Comparison of ENCODE assay signal across 18 cellular contexts in the genomic region with DNA sequence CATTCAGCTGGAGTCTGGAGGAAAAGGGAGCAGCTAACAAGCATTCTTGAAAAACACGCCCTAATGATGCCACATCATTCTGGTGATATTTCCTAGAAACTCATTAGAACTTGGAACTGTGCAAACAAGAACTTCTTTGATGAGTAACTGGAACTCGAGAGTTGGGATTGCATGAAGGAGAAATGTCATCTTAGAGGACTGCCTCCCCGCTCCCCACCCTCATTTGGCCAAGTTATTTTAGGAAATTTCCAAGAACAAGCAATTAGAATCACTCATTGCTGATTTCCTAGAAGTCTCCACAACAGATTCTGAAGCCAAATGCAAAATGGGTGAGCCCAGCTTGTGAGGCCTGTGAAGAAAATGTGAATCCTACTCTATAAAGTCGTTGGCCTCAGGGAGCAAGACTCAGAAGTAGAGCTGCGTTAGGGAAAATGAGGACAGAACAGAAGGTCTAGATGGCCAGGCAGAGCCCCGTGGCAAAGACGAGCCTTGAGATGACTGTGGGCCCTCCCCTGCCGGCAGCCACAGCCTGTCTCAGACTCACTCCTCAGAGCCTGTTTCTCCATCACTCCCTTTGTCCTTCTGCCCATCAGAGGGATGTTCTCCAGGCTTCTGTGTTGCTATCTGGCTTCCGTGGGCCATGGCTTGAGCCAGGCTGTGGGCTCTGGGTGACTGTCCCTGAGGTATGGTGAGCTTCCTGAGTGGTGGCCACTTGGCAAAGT. TPM values are rescaled to one million over a fixed set of nuclear protein-coding genes. Genes with fewer than 3 reads are reported as not detected.
A peak's percentile ranks its signal among the peaks of the same experiment; 100 is the strongest.
DNase-seq lines count a peak whose midpoint lies in the region; ATAC-seq and TF ChIP-seq lines count a peak whose summit lies in the region.
"Had no signal": no experiment of that assay in that cellular context is flagged by ENCODE, and none has a peak within 500 bp of the region (broad histone marks: within the 10 kb centered on the region; RNA-seq: fewer than 3 reads in every experiment).

No MANE protein-coding gene starts in this region.

- H3K36me3 ChIP-seq in mucosa of descending colon (ENCODE audit: low read depth), result no peaks in the 10 kb centered on the region
- H3K36me3 ChIP-seq: uterus had no signal

- intact Hi-C loops in mucosa of descending colon (cut with DNase I, micrococcal nuclease), result no loop called here

- ATAC-seq in mucosa of descending colon (no peak), GM21717 (IDR thresholded peaks at IDR 0.05; ENCODE audit: unreplicated experiment) (no peak)

- no peak for TF ChIP-seq CTCF in mucosa of descending colon (IDR thresholded peaks at IDR 0.05)

- H3K4me3 ChIP-seq in mucosa of descending colon, result no peak overlapping the region
- H3K4me3 ChIP-seq: uterus had no signal

- no peaks in the 10 kb centered on the region for H3K9me3 ChIP-seq in mucosa of descending colon
- H3K9me3 ChIP-seq: uterus had no signal

- peak; percentile 8 for DNase-seq in A172 (ENCODE audit: low spot score)
- DNase-seq in GM04503 (ENCODE audit: low read depth), result peak; percentile 49
- DNase-seq in fibroblast of gingiva (ENCODE audit: low read depth), result peak; percentile 54
- peak in 2 of 3 donors; percentile 2 to 23 for DNase-seq in mucosa of descending colon
- no peak for DNase-seq in activated CD4-positive, alpha-beta T cell treated with anti-CD3 and anti-CD28 coated beads for 48 hours
- no peak for DNase-seq in HT-29 (ENCODE audit: low spot score)
- no peak for DNase-seq in dermis blood vessel endothelial cell
- DNase-seq: activated CD4-positive, CD25-positive, alpha-beta regulatory T cell; activated gamma-delta T cell; naive B cell; NCI-H146; NK-92 treated with Interleukin-12 subunit alpha and Interleukin-12 subunit beta, amount 100 ng/mL, for 24 hours; uterus had no signal

- no peaks in the 10 kb centered on the region for H3K4me1 ChIP-seq in mucosa of descending colon (ENCODE audit: low read depth)
- H3K4me1 ChIP-seq: Caco-2, uterus had no signal

RNA-seq across cellular contexts. Expression of gene RTL1, which starts 38.4 kb away (rescaled TPM):
- 0.16 TPM in 1 of 2 replicates, not detected in the other for total RNA-seq in A172 (2014; rRNA removed; shearing (Covaris generic))
- not detected for total RNA-seq in mucosa of descending colon
- total RNA-seq in HT-29 (2014; rRNA removed; shearing (Covaris generic)), result not detected in 2 replicates
- not detected in 2 replicates for total RNA-seq in dermis blood vessel endothelial cell
- total RNA-seq: Caco-2; glomerular endothelial cell; lower leg skin; T-helper 1 cell treated with Interleukin-12 subunit alpha and Interleukin-12 subunit beta and Interleukin-4 antibody, amounts not matched to agents 30 ng/mL and 1 ng/mL, for 36 hours had no signal

RNA-seq across cellular contexts. Expression of gene MEG3, which starts 39.2 kb away (rescaled TPM):
- total RNA-seq in A172 (2014; rRNA removed; shearing (Covaris generic)), result not detected in 2 replicates
- 10 to 100 TPM; 13.8 to 32.2 (median 16.4) TPM for total RNA-seq in mucosa of descending colon
- total RNA-seq in HT-29 (2014; rRNA removed; shearing (Covaris generic)), result not detected in 2 replicates
- 0.65 and 2.2 TPM in 2 replicates for total RNA-seq in dermis blood vessel endothelial cell
- total RNA-seq: Caco-2; T-helper 1 cell treated with Interleukin-12 subunit alpha and Interleukin-12 subunit beta and Interleukin-4 antibody, amounts not matched to agents 30 ng/mL and 1 ng/mL, for 36 hours had no signal

Comparison
In these comparisons a context has a peak if more than half of its experiments do, and no peak if none do; other contexts are left out.
1. DNase-seq: peak in A172 (single experiment), GM04503 (single experiment), fibroblast of gingiva (single experiment) and mucosa of descending colon (2 of 3); none in activated CD4-positive, alpha-beta T cell treated with anti-CD3 and anti-CD28 coated beads for 48 hours (single experiment), HT-29 (single experiment) and dermis blood vessel endothelial cell (single experiment).